ENCODE assay signal across 8 cellular contexts in genomic region chr15:23857028-23857641, GRCh38.
A peak's percentile ranks its signal among the peaks of the same experiment; 100 is the strongest.
DNase-seq lines count a peak whose midpoint lies in the region; ATAC-seq lines count a peak whose summit lies in the region.

No MANE protein-coding gene starts in this region.

- no peaks in the 10 kb centered on the region for H3K36me3 ChIP-seq in adipocyte (ENCODE audit: control insufficient read depth, insufficient read depth, low read length, severe bottlenecking)

- no peak overlapping the region for H3K4me3 ChIP-seq in adipocyte (ENCODE audit: low read length)

- peaks cover 22% of the 10 kb centered on the region for H3K27me3 ChIP-seq in adipocyte (replicated peaks; ENCODE audit: control insufficient read depth, insufficient read depth, low read length)

- peaks cover 40% of the 10 kb centered on the region for H3K4me1 ChIP-seq in adipocyte (ENCODE audit: control insufficient read depth, insufficient read depth, low read length)

- no peaks in the 10 kb centered on the region for H3K9me3 ChIP-seq in adipocyte (ENCODE audit: control insufficient read depth, low read length)

- DNase-seq in DMS53 treated with DMSO at 0.1 percent for 48 hours (lab: John Stamatoyannopoulos, UW; ENCODE audit: unreplicated experiment) (peak; percentile 0), M059J (ENCODE audit: low read depth) (peak; percentile 9), adipocyte (ENCODE audit: low read depth) (peak; percentile 12), medulla oblongata (ENCODE audit: extremely low spot score) (peak; percentile 75), NCI-H146 treated with DMSO at 0.1 percent for 48 hours (lab: John Stamatoyannopoulos, UW; ENCODE audit: unreplicated experiment) (no peak)

- no peak for ATAC-seq in GM18519 (IDR thresholded peaks at IDR 0.05; ENCODE audit: low FRiP score, unreplicated experiment)
- ATAC-seq in GM21737 (IDR thresholded peaks at IDR 0.05; ENCODE audit: unreplicated experiment), result no peak
- ATAC-seq in HG02981 (IDR thresholded peaks at IDR 0.05; ENCODE audit: unreplicated experiment), result no peak

- no peak overlapping the region for H3K9ac ChIP-seq in adipocyte (ENCODE audit: low read length)
